ENCODE assay signal across 25 cellular contexts in the genomic region with DNA sequence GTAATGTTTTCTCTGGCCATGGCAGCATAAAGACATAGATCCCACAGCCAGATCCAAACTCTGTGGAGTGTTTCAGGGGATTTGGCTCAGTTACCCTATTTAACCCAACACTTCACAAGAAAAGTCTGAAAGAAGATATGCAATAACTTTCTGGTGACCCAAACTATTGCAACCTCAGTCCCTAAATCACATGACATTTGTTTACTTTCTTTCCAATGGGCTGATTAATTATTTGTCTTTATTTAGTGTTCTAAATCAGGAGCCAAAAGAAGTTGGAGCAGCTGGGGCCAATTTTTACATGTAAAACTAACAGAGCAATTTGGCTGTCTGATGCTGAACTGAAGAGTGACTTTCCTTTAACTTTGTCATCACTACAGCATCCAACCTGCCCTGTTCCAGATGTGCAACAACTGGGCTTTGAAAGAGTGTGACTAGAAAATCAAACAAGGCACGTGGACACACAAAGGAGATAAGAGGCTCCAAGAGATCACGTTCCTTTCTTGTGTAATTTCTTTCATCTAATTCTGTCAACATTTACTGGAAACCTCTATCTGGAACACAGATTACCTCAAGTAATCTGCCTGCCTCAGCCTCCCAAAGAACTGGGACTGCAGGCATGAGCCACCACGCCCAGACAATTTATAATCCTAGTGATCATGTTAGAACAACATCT.
DNase-seq lines count a peak whose midpoint lies in the region; ATAC-seq and TF ChIP-seq lines count a peak whose summit lies in the region.
"Had no signal": no experiment of that assay in that cellular context is flagged by ENCODE, and none has a peak within 500 bp of the region (broad histone marks: within the 10 kb centered on the region; RNA-seq: fewer than 3 reads in every experiment).

No MANE protein-coding gene starts in this region.

- no peak overlapping the region for H4K91ac ChIP-seq in IMR-90 (ENCODE audit: insufficient read depth, low read depth, low read length)

- H2AK5ac ChIP-seq in IMR-90 (ENCODE audit: low read depth, low read length): no peak overlapping the region

- peak overlapping the region; percentile 4; the same call in 1 of the 2 replicates for H3K18ac ChIP-seq in IMR-90 (ENCODE audit: low read depth, low read length)

- H2AK9ac ChIP-seq in IMR-90 (replicated peaks; ENCODE audit: low read depth, low read length, poor library complexity): no peak overlapping the region

- H3K27ac Mint-ChIP-seq in stimulated activated effector memory CD8-positive, alpha-beta T cell treated with anti-CD3 and anti-CD28 coated beads, Interleukin-12 subunit alpha, Interleukin-12 subunit beta, amount 100 ng/mL, for 72 hours: no peak overlapping the region
- H3K27ac Mint-ChIP-seq: activated CD8-positive, alpha-beta memory T cell treated with anti-CD3 and anti-CD28 coated beads, Interleukin-2, amount 10 ng/mL, durations not matched to agents 7 days and 5 days; activated naive CD4-positive, alpha-beta T cell treated with anti-CD3 and anti-CD28 coated beads, Interleukin-2, amount 10 ng/mL, durations not matched to agents 7 days and 5 days; activated T-cell treated with anti-CD3 and anti-CD28 coated beads, Interleukin-2, amount 50 U/mL, for 72 hours; CD8-positive, alpha-beta memory T cell; endodermal cell had no signal

- no peak overlapping the region for H2BK20ac ChIP-seq in IMR-90 (ENCODE audit: low read depth, low read length)

- BruUV-seq in IMR-90 (replicated peaks; lab: Mats Ljungman, UMichigan): no TSS peak

- peaks cover 5% of the 10 kb centered on the region for H3K36me3 Mint-ChIP-seq in stimulated activated effector memory CD8-positive, alpha-beta T cell treated with anti-CD3 and anti-CD28 coated beads, Interleukin-12 subunit alpha, Interleukin-12 subunit beta, amount 100 ng/mL, for 72 hours
- H3K36me3 Mint-ChIP-seq: activated CD8-positive, alpha-beta memory T cell treated with anti-CD3 and anti-CD28 coated beads, Interleukin-2, amount 10 ng/mL, durations not matched to agents 7 days and 5 days; activated naive CD4-positive, alpha-beta T cell treated with anti-CD3 and anti-CD28 coated beads, Interleukin-2, amount 10 ng/mL, durations not matched to agents 7 days and 5 days had no signal

- H3K4me2 ChIP-seq in IMR-90 (ENCODE audit: low read depth, low read length): no peak overlapping the region

- H3K4me1 Mint-ChIP-seq in stimulated activated effector memory CD8-positive, alpha-beta T cell treated with anti-CD3 and anti-CD28 coated beads, Interleukin-12 subunit alpha, Interleukin-12 subunit beta, amount 100 ng/mL, for 72 hours: no peaks in the 10 kb centered on the region
- H3K4me1 Mint-ChIP-seq: activated CD8-positive, alpha-beta memory T cell treated with anti-CD3 and anti-CD28 coated beads, Interleukin-2, amount 10 ng/mL, durations not matched to agents 7 days and 5 days; activated naive CD4-positive, alpha-beta T cell treated with anti-CD3 and anti-CD28 coated beads, Interleukin-2, amount 10 ng/mL, durations not matched to agents 7 days and 5 days; CD8-positive, alpha-beta memory T cell had no signal

- H2BK5ac ChIP-seq in IMR-90 (ENCODE audit: low read depth, low read length, poor library complexity, severe bottlenecking): no peak overlapping the region

- H3K56ac ChIP-seq in IMR-90 (ENCODE audit: extremely low read depth, insufficient read depth, low read length): no peak overlapping the region

- no peak overlapping the region for H3K23ac ChIP-seq in IMR-90 (ENCODE audit: low read depth, low read length)

- H3K9me1 ChIP-seq in IMR-90 (ENCODE audit: insufficient read depth, low read length): no peaks in the 10 kb centered on the region

- 33% methylated on average over 1 of the region's 3 CpGs; no CpG with 5 or more reads in 1 of the 2 experiments for WGBS in IMR-90 (ENCODE audit: extremely low coverage in 2 of 2, insufficient read length in 1 of 2), 2 experiments
- WGBS in right lobe of liver (ENCODE audit: insufficient coverage, low coverage, low lambda C conversion rate, missing lambda C conversion rate): 53% methylated on average over 3 of the region's 3 CpGs
- 27% methylated on average over 3 of the region's 3 CpGs for WGBS in suprapubic skin

- no peak overlapping the region for H3K4me3 Mint-ChIP-seq in stimulated activated effector memory CD8-positive, alpha-beta T cell treated with anti-CD3 and anti-CD28 coated beads, Interleukin-12 subunit alpha, Interleukin-12 subunit beta, amount 100 ng/mL, for 72 hours
- H3K4me3 Mint-ChIP-seq: activated CD8-positive, alpha-beta memory T cell treated with anti-CD3 and anti-CD28 coated beads, Interleukin-2, amount 10 ng/mL, durations not matched to agents 7 days and 5 days; activated naive CD4-positive, alpha-beta T cell treated with anti-CD3 and anti-CD28 coated beads, Interleukin-2, amount 10 ng/mL, durations not matched to agents 7 days and 5 days; activated T-cell treated with anti-CD3 and anti-CD28 coated beads, Interleukin-2, amount 50 U/mL, for 72 hours; CD8-positive, alpha-beta memory T cell; endodermal cell had no signal

- TF ChIP-seq EP300 in suprapubic skin (IDR thresholded peaks at IDR 0.05): no peak

- CTCF ChIA-PET in IMR-90 (lab: Yijun Ruan, JAX): no interaction called here

- dilution Hi-C loops in IMR-90 (cut with HindIII; ENCODE audit: low sequenced_read_pairs, unreplicated experiment): no loop called here

- H2AFZ ChIP-seq in IMR-90 (replicated peaks; ENCODE audit: low read length, poor library complexity): no peak overlapping the region
- H2AFZ ChIP-seq: parathyroid adenoma had no signal

- no peak for DNase-seq in IMR-90
- DNase-seq in fibroblast of gingiva (ENCODE audit: low read depth): peak; percentile 77
- DNase-seq in right lobe of liver: peak in 1 of 3 donors; percentile 55
- no peak for DNase-seq in suprapubic skin (ENCODE audit: low spot score in 2 of 2)
- no peak for DNase-seq in stimulated activated effector memory CD8-positive, alpha-beta T cell treated with anti-CD3 and anti-CD28 coated beads, Interleukin-12 subunit alpha, Interleukin-12 subunit beta, amount 100 ng/mL, for 72 hours (ENCODE audit: low spot score in 2 of 2)
- no peak for DNase-seq in NOMO-1 (lab: John Stamatoyannopoulos, UW; ENCODE audit: unreplicated experiment in 2 of 2)
- no peak for DNase-seq in NCI-H446 treated with DMSO at 0.1 percent for 48 hours (lab: John Stamatoyannopoulos, UW)
- DNase-seq: activated CD4-positive, alpha-beta T cell treated with anti-CD3 and anti-CD28 coated beads, Interleukin-2, amount 50 U/mL, for 1 hour; activated CD8-positive, alpha-beta memory T cell treated with anti-CD3 and anti-CD28 coated beads, Interleukin-2, amount 10 ng/mL, durations not matched to agents 7 days and 5 days; activated naive CD4-positive, alpha-beta T cell treated with anti-CD3 and anti-CD28 coated beads, Interleukin-2, amount 10 ng/mL, durations not matched to agents 7 days and 5 days; activated T-cell treated with anti-CD3 and anti-CD28 coated beads, Interleukin-2, amount 50 U/mL, for 72 hours; CD8-positive, alpha-beta memory T cell; DMS153; endodermal cell; NCI-H2081; NCI-H345; stimulated activated CD4-positive, alpha-beta T cell treated with anti-CD3 and anti-CD28 coated beads, Interleukin-12 subunit alpha, Interleukin-12 subunit beta, amount 100 ng/mL, for 4 hours; stimulated activated CD4-positive, alpha-beta T cell treated with anti-CD3 and anti-CD28 coated beads, Interleukin-4, amount 100 ng/mL, for 4 hours; stimulated activated naive CD4-positive, alpha-beta T cell treated with Interleukin-2 at 50 U/mL for 16 hours; T-helper 9 cell; WERI-Rb-1 had no signal

- H3K4me3 ChIP-seq in IMR-90 (ENCODE audit: insufficient read depth, low read depth, low read length) (no peak overlapping the region), right lobe of liver (no peak overlapping the region), suprapubic skin (no peak overlapping the region)
- H3K4me3 ChIP-seq: cardiac muscle cell, right atrium auricular region, tibial artery had no signal

- no peaks in the 10 kb centered on the region for H3K36me3 ChIP-seq in IMR-90 (ENCODE audit: control insufficient read depth, insufficient read depth, low read length)
- no peaks in the 10 kb centered on the region for H3K36me3 ChIP-seq in right lobe of liver
- no peaks in the 10 kb centered on the region for H3K36me3 ChIP-seq in suprapubic skin
- H3K36me3 ChIP-seq: cardiac muscle cell, right atrium auricular region, tibial artery, WERI-Rb-1 had no signal

- no peaks in the 10 kb centered on the region for H4K20me1 ChIP-seq in IMR-90 (ENCODE audit: insufficient read depth, low read length)

- no peak overlapping the region; the same call in 1 of the 2 replicates for H3K27ac ChIP-seq in IMR-90 (ENCODE audit: insufficient read depth, low read length)
- H3K27ac ChIP-seq in right lobe of liver: peak overlapping the region in 2 of 3 donors; percentile 19 to 36
- peak overlapping the region; percentile 59 for H3K27ac ChIP-seq in suprapubic skin
- H3K27ac ChIP-seq: cardiac muscle cell, parathyroid adenoma, right atrium auricular region, tibial artery, WERI-Rb-1 had no signal

- no peak overlapping the region; the same call in 1 of the 2 replicates for H4K5ac ChIP-seq in IMR-90 (ENCODE audit: low read depth, low read length)

- POLR2A ChIA-PET in IMR-90 (lab: Charles Lee; ENCODE audit: unreplicated experiment): no interaction called here

- no peak for TF ChIP-seq POLR2A in IMR-90 (IDR thresholded peaks at IDR 0.05; ENCODE audit: low read depth, low read length)
- TF ChIP-seq POLR2A in right lobe of liver (IDR thresholded peaks at IDR 0.05): no peak
- no peak for TF ChIP-seq POLR2A in suprapubic skin (IDR thresholded peaks at IDR 0.05)

- H2BK15ac ChIP-seq in IMR-90 (ENCODE audit: low read depth, low read length): no peak overlapping the region

- in situ Hi-C loops in IMR-90 (cut with MboI; ENCODE audit: low sequenced_read_pairs): no loop called here

- TF ChIP-seq CTCF in IMR-90 (conservative IDR thresholded peaks at IDR 0.05; ENCODE audit: low read depth, low read length) (no peak), right lobe of liver (IDR thresholded peaks at IDR 0.05) (no peak), suprapubic skin (IDR thresholded peaks at IDR 0.05) (no peak)

- H3K27me3 ChIP-seq in IMR-90 (ENCODE audit: control insufficient read depth, insufficient read depth, low read length) (no peaks in the 10 kb centered on the region), right lobe of liver (no peaks in the 10 kb centered on the region), suprapubic skin (no peaks in the 10 kb centered on the region)
- H3K27me3 ChIP-seq: cardiac muscle cell, right atrium auricular region, tibial artery had no signal

- H3K4ac ChIP-seq in IMR-90 (ENCODE audit: low read depth, low read length): no peak overlapping the region

- no peak overlapping the region for H3K14ac ChIP-seq in IMR-90 (replicated peaks; ENCODE audit: low read depth, low read length)

- ATAC-seq in IMR-90 (ENCODE audit: low read depth): peak; percentile 14; the same call in 1 of the 2 replicates
- peak; percentile 77 to 88 (median 87) for ATAC-seq in right lobe of liver
- no peak for ATAC-seq in stimulated activated effector memory CD8-positive, alpha-beta T cell treated with anti-CD3 and anti-CD28 coated beads, Interleukin-12 subunit alpha, Interleukin-12 subunit beta, amount 100 ng/mL, for 72 hours
- ATAC-seq: activated CD8-positive, alpha-beta memory T cell treated with anti-CD3 and anti-CD28 coated beads, Interleukin-2, amount 10 ng/mL, durations not matched to agents 7 days and 5 days; activated T-cell treated with anti-CD3 and anti-CD28 coated beads, Interleukin-2, amount 50 U/mL, for 72 hours had no signal

- no peak overlapping the region for H2BK120ac ChIP-seq in IMR-90 (ENCODE audit: low read depth, low read length)

- H3K9me3 ChIP-seq in IMR-90 (ENCODE audit: control insufficient read depth, insufficient read depth, low read length): no peaks in the 10 kb centered on the region
- no peaks in the 10 kb centered on the region for H3K9me3 ChIP-seq in right lobe of liver
- no peaks in the 10 kb centered on the region for H3K9me3 ChIP-seq in suprapubic skin
- H3K9me3 ChIP-seq: right atrium auricular region, tibial artery had no signal

- intact Hi-C loops in IMR-90 (cut with micrococcal nuclease): no loop called here
- intact Hi-C loops in right lobe of liver (cut with DNase I): no loop called here

- H3K9me3 Mint-ChIP-seq in stimulated activated effector memory CD8-positive, alpha-beta T cell treated with anti-CD3 and anti-CD28 coated beads, Interleukin-12 subunit alpha, Interleukin-12 subunit beta, amount 100 ng/mL, for 72 hours: no peaks in the 10 kb centered on the region
- H3K9me3 Mint-ChIP-seq: activated naive CD4-positive, alpha-beta T cell treated with anti-CD3 and anti-CD28 coated beads, Interleukin-2, amount 10 ng/mL, durations not matched to agents 7 days and 5 days; activated T-cell treated with anti-CD3 and anti-CD28 coated beads, Interleukin-2, amount 50 U/mL, for 72 hours; CD8-positive, alpha-beta memory T cell had no signal

- peaks cover 2% of the 10 kb centered on the region; the same call in 1 of the 2 replicates for H3K4me1 ChIP-seq in IMR-90 (ENCODE audit: control insufficient read depth, insufficient read depth, low read length)
- H3K4me1 ChIP-seq in right lobe of liver: peaks cover 0 to 19% (median 5%) of the 10 kb centered on the region in 4 donors
- H3K4me1 ChIP-seq in suprapubic skin: peaks cover 6% of the 10 kb centered on the region
- H3K4me1 ChIP-seq: right atrium auricular region, tibial artery had no signal

- H4K8ac ChIP-seq in IMR-90 (ENCODE audit: low read depth in 2 of 2, low read length in 2 of 2): no peak overlapping the region

- no peaks in the 10 kb centered on the region for H3K79me1 ChIP-seq in IMR-90 (ENCODE audit: low read depth in 1 of 2, low read length in 2 of 2)

- TF ChIP-seq RAD21 in IMR-90 (IDR thresholded peaks at IDR 0.05; ENCODE audit: low read length): no peak

- H3K9ac ChIP-seq in IMR-90 (ENCODE audit: low read depth, low read length): no peak overlapping the region
- H3K9ac ChIP-seq: parathyroid adenoma had no signal
